ENCODE assay signal across 10 cellular contexts in genomic region chr7:29285451-29285807, GRCh38.
DNase-seq lines count a peak whose midpoint lies in the region; ATAC-seq, FAIRE-seq and TF ChIP-seq lines count a peak whose summit lies in the region.
"Had no signal": no experiment of that assay in that cellular context is flagged by ENCODE, and none has a peak within 500 bp of the region (broad histone marks: within the 10 kb centered on the region; RNA-seq: fewer than 3 reads in every experiment).

No MANE protein-coding gene starts in this region.

- H3K4me1 ChIP-seq in astrocyte (ENCODE audit: insufficient read depth, low read length): peaks cover 37% of the 10 kb centered on the region

- H3K4me2 ChIP-seq in astrocyte (ENCODE audit: low read length): peak overlapping the region; percentile 65

- H3K27me3 ChIP-seq in astrocyte (ENCODE audit: insufficient read depth, low read length): peaks cover 37% of the 10 kb centered on the region

- H3K27ac ChIP-seq in astrocyte (ENCODE audit: low read depth, low read length): peak overlapping the region; percentile 44

- H4K20me1 ChIP-seq in astrocyte (ENCODE audit: insufficient read depth, low read length): peaks cover 4% of the 10 kb centered on the region

- peaks cover 22% of the 10 kb centered on the region for H3K4me1 Mint-ChIP-seq in astrocyte (ENCODE audit: low read depth, unreplicated experiment)

- DNase-seq in NCI-H2029 (lab: John Stamatoyannopoulos, UW) (peak; percentile 83), NCI-H2029 treated with DMSO at 0.1 percent for 48 hours (lab: John Stamatoyannopoulos, UW) (no peak), NCI-H69 (lab: John Stamatoyannopoulos, UW) (peak; percentile 96), astrocyte (ENCODE audit: low read depth) (peak; percentile 96), occipital lobe (lab: John Stamatoyannopoulos, UW) (no peak), NCI-H1694 treated with DMSO at 0.1 percent for 48 hours (lab: John Stamatoyannopoulos, UW) (no peak)
- peak; percentile 17 to 20 for DNase-seq in stimulated activated CD8-positive, alpha-beta memory T cell treated with anti-CD3 and anti-CD28 coated beads, Interleukin-2, amount 100 ng/mL, for 1 hour (ENCODE audit: low read depth in 2 of 2)

- peak; percentile 69 for ATAC-seq in HG02870 (IDR thresholded peaks at IDR 0.05; ENCODE audit: unreplicated experiment)

- H3K4me3 Mint-ChIP-seq in astrocyte (ENCODE audit: unreplicated experiment): no peak overlapping the region
- H3K4me3 Mint-ChIP-seq: activated naive CD8-positive, alpha-beta T cell had no signal

- no peaks in the 10 kb centered on the region for H3K79me2 ChIP-seq in astrocyte (ENCODE audit: insufficient read depth, low read length)

- FAIRE-seq in astrocyte (lab: Jason Lieb, UNC): peak; percentile 59
- FAIRE-seq: A204.1 had no signal

- H3K36me3 ChIP-seq in astrocyte (ENCODE audit: insufficient read depth, low read length): no peaks in the 10 kb centered on the region

- no peaks in the 10 kb centered on the region for H3K9me3 ChIP-seq in astrocyte (ENCODE audit: insufficient read depth, low read depth, low read length)

- no peak for TF ChIP-seq CTCF in astrocyte (IDR thresholded peaks at IDR 0.05; ENCODE audit: insufficient read depth, low read depth, low read length)

- H3K4me3 ChIP-seq in astrocyte (ENCODE audit: insufficient read depth, low read depth, low read length): no peak overlapping the region

- peaks cover 10% of the 10 kb centered on the region for H3K27me3 Mint-ChIP-seq in astrocyte (ENCODE audit: low read depth, unreplicated experiment)

- no peaks in the 10 kb centered on the region for H3K9me3 Mint-ChIP-seq in astrocyte (ENCODE audit: unreplicated experiment)

- peak overlapping the region; percentile 89 for H3K27ac Mint-ChIP-seq in astrocyte (ENCODE audit: unreplicated experiment)
- H3K27ac Mint-ChIP-seq: activated naive CD8-positive, alpha-beta T cell had no signal

- H2AFZ ChIP-seq in astrocyte (ENCODE audit: low read depth, low read length): no peak overlapping the region

- H3K9ac ChIP-seq in astrocyte (ENCODE audit: low read length): no peak overlapping the region

- no peaks in the 10 kb centered on the region for H3K36me3 Mint-ChIP-seq in astrocyte (ENCODE audit: low read depth, unreplicated experiment)
- H3K36me3 Mint-ChIP-seq: activated naive CD8-positive, alpha-beta T cell had no signal

Comparison
In these comparisons a context has a peak if more than half of its experiments do, and no peak if none do; other contexts are left out.
1. DNase-seq: peak in NCI-H2029 (single experiment), NCI-H69 (single experiment), astrocyte (single experiment) and stimulated activated CD8-positive, alpha-beta memory T cell treated with anti-CD3 and anti-CD28 coated beads, Interleukin-2, amount 100 ng/mL, for 1 hour (2 of 2); none in NCI-H2029 treated with DMSO at 0.1 percent for 48 hours (single experiment), occipital lobe (single experiment) and NCI-H1694 treated with DMSO at 0.1 percent for 48 hours (single experiment).